ENCODE assay signal across 8 cellular contexts in the genomic region with DNA sequence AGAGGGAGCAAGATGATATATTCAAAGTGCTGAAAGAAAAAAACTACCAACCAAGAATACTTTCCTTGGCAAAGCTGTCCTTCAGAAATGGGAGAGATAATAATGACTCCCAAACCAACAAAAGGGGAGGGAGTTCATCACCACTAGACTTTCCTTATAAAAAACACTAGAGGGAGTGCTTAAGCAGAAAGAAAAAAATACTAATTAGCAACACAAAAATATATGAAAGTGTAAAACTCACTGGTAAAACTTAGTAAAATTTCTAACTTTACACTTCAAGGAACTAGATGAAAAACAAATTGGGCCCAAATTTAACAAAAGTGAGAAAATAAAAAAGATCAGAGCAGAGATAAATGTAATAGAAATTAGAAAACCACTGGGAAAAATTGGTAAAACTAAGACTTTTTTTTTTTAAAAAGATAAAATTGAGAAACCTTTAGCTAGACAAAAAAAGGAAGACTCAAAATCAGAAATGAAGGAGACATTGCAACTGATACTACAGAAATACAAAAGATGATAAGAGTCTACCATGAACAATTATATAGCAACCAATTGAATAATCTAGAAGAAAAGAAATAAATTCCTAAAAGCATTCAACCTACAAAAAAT.
DNase-seq lines count a peak whose midpoint lies in the region; ATAC-seq and TF ChIP-seq lines count a peak whose summit lies in the region.

No MANE protein-coding gene starts in this region.

- POLR2A ChIA-PET in AG04450 (lab: Yijun Ruan, JAX) (no interaction called here), Panc1 (lab: Charles Lee) (no interaction called here)

- H3K4me2 ChIP-seq in neuronal stem cell (ENCODE audit: insufficient read depth, low read length, poor library complexity, severe bottlenecking): no peak overlapping the region

- H2BK15ac ChIP-seq in neuronal stem cell (ENCODE audit: low read length): no peak overlapping the region

- no peak overlapping the region for H2BK12ac ChIP-seq in neuronal stem cell (ENCODE audit: low read length)

- H3K27ac ChIP-seq in AG04450 (ENCODE audit: low read depth, low read length): no peak overlapping the region
- no peak overlapping the region for H3K27ac ChIP-seq in Panc1 (ENCODE audit: low read length)
- no peak overlapping the region for H3K27ac ChIP-seq in neuronal stem cell (replicated peaks; ENCODE audit: low read length)

- H3K14ac ChIP-seq in neuronal stem cell (ENCODE audit: low read length): no peak overlapping the region

- no peak overlapping the region for H3K9ac ChIP-seq in neuronal stem cell (ENCODE audit: low read depth, low read length, poor library complexity)

- BruUV-seq in Panc1 (replicated peaks; lab: Mats Ljungman, UMichigan): no TSS peak

- H4K91ac ChIP-seq in neuronal stem cell (ENCODE audit: low read depth, low read length, poor library complexity): no peak overlapping the region

- H2AK5ac ChIP-seq in neuronal stem cell (ENCODE audit: low read depth, low read length): no peak overlapping the region

- no peak overlapping the region for H3K4me3 ChIP-seq in AG04450 (ENCODE audit: low read depth, low read length)
- H3K4me3 ChIP-seq in H7 (ENCODE audit: insufficient read depth, low read depth, low read length): no peak overlapping the region
- H3K4me3 ChIP-seq in Panc1 (ENCODE audit: low read depth in 2 of 2, low read length in 2 of 2): no peak overlapping the region
- no peak overlapping the region for H3K4me3 ChIP-seq in neuronal stem cell (ENCODE audit: low read length in 2 of 2)

- H3K79me1 ChIP-seq in neuronal stem cell (ENCODE audit: low read depth, low read length): no peaks in the 10 kb centered on the region

- peaks cover 4% of the 10 kb centered on the region; the same call in 1 of the 2 replicates for H3K9me3 ChIP-seq in AG04450 (ENCODE audit: control insufficient read depth, insufficient read depth, low read length)
- H3K9me3 ChIP-seq in Panc1 (ENCODE audit: control insufficient read depth, insufficient read depth, low read depth, low read length): no peaks in the 10 kb centered on the region
- peaks cover 0 to 2% of the 10 kb centered on the region in 2 donors for H3K9me3 ChIP-seq in neuronal stem cell (replicated peaks in 1 of 2; ENCODE audit: control insufficient read depth in 2 of 2, insufficient read depth in 1 of 2, low read depth in 1 of 2, low read length in 2 of 2)

- DNase-seq in AG04450 (ENCODE audit: low read depth, low spot score) (no peak), H7 (peak; percentile 33), Panc1 (ENCODE audit: low read depth, low spot score) (no peak), fibroblast of peridontal ligament (ENCODE audit: extremely low read depth) (peak; percentile 51), NCI-H1436 treated with DMSO at 0.1 percent for 48 hours (lab: John Stamatoyannopoulos, UW) (no peak), NCI-H1048 (lab: John Stamatoyannopoulos, UW) (no peak), neuronal stem cell (ENCODE audit: low spot score) (no peak)
- no peak for DNase-seq in stimulated activated CD4-positive, alpha-beta T cell treated with anti-CD3 and anti-CD28 coated beads, Interleukin-2, amount 100 ng/mL, for 24 hours

- H2AFZ ChIP-seq in neuronal stem cell (ENCODE audit: low read length): no peak overlapping the region

- H3K4ac ChIP-seq in neuronal stem cell (ENCODE audit: low read length): no peak overlapping the region

- no peak overlapping the region for H2BK5ac ChIP-seq in neuronal stem cell (ENCODE audit: low read length)

- no peak for ATAC-seq in Panc1

- H4K8ac ChIP-seq in neuronal stem cell (ENCODE audit: low read depth, low read length): no peak overlapping the region

- in situ Hi-C loops in Panc1 (cut with HindIII; ENCODE audit: low pct_unique_long_range_greater_than_20kb, low sequenced_read_pairs): no loop called here

- CTCF ChIA-PET in AG04450 (lab: Charles Lee): interaction anchor here (0.6 to 1.0 kb wide), 5 partner anchors 14 to 388 kb away, joined by 3 to 4 read pairs (median 3); no protein-coding TSS in a partner anchor
- CTCF ChIA-PET in Panc1 (lab: Charles Lee): no interaction called here

- H3K18ac ChIP-seq in neuronal stem cell (ENCODE audit: low read length): no peak overlapping the region

- TF ChIP-seq CTCF in AG04450 (IDR thresholded peaks at IDR 0.05; ENCODE audit: low read depth, low read length): peak; percentile 49
- peak; percentile 60; the same call in 1 of the 2 replicates for TF ChIP-seq CTCF in Panc1 (IDR thresholded peaks at IDR 0.05)

- H3K23ac ChIP-seq in neuronal stem cell (ENCODE audit: low read depth, low read length, poor library complexity): no peak overlapping the region

- H2BK120ac ChIP-seq in neuronal stem cell (ENCODE audit: low read depth, low read length): no peak overlapping the region

- intact Hi-C loops in Panc1 (cut with micrococcal nuclease; ENCODE audit: unreplicated experiment): loop anchor here (5.0 kb wide), 1 partner anchor 229 kb away; no protein-coding TSS in a partner anchor

- no peaks in the 10 kb centered on the region for H3K36me3 ChIP-seq in H7 (replicated peaks; ENCODE audit: control insufficient read depth, insufficient read depth, low read length)
- H3K36me3 ChIP-seq in Panc1 (ENCODE audit: control insufficient read depth, insufficient read depth, low read length): no peaks in the 10 kb centered on the region
- no peaks in the 10 kb centered on the region for H3K36me3 ChIP-seq in neuronal stem cell (replicated peaks in 1 of 2; ENCODE audit: control insufficient read depth in 2 of 2, insufficient read depth in 2 of 2, low read length in 2 of 2)

- H3K4me1 ChIP-seq in Panc1 (ENCODE audit: control insufficient read depth, insufficient read depth, low read length): no peaks in the 10 kb centered on the region
- no peaks in the 10 kb centered on the region for H3K4me1 ChIP-seq in neuronal stem cell (ENCODE audit: control insufficient read depth in 2 of 2, insufficient read depth in 1 of 2, low read depth in 1 of 2, low read length in 2 of 2)

- no peaks in the 10 kb centered on the region for H3K27me3 ChIP-seq in AG04450 (ENCODE audit: control insufficient read depth, insufficient read depth, low read length)
- H3K27me3 ChIP-seq in H7 (ENCODE audit: control insufficient read depth, insufficient read depth, low read length): no peaks in the 10 kb centered on the region
- H3K27me3 ChIP-seq in Panc1 (ENCODE audit: control insufficient read depth, insufficient read depth, low read length): no peaks in the 10 kb centered on the region
- no peaks in the 10 kb centered on the region for H3K27me3 ChIP-seq in neuronal stem cell (ENCODE audit: control insufficient read depth in 3 of 3, insufficient read depth in 3 of 3, low read depth in 1 of 3, low read length in 3 of 3)

Comparison
In these comparisons a context has a peak if more than half of its experiments do, and no peak if none do; other contexts are left out.
1. DNase-seq: peak in H7 (single experiment) and fibroblast of peridontal ligament (single experiment); none in AG04450 (single experiment), Panc1 (single experiment), NCI-H1436 treated with DMSO at 0.1 percent for 48 hours (single experiment), NCI-H1048 (single experiment), neuronal stem cell (single experiment) and stimulated activated CD4-positive, alpha-beta T cell treated with anti-CD3 and anti-CD28 coated beads, Interleukin-2, amount 100 ng/mL, for 24 hours (0 of 2).